ENCODE assay signal across 17 cellular contexts in genomic region chr9:112831969-112832368, GRCh38. TPM values are rescaled to one million over a fixed set of nuclear protein-coding genes. Genes with fewer than 3 reads are reported as not detected.
A peak's percentile ranks its signal among the peaks of the same experiment; 100 is the strongest.
DNase-seq lines count a peak whose midpoint lies in the region; ATAC-seq and TF ChIP-seq lines count a peak whose summit lies in the region.
"Had no signal": no experiment of that assay in that cellular context is flagged by ENCODE, and none has a peak within 500 bp of the region (broad histone marks: within the 10 kb centered on the region; RNA-seq: fewer than 3 reads in every experiment).

No MANE protein-coding gene starts in this region.

- no peaks in the 10 kb centered on the region for H3K9me3 Mint-ChIP-seq in type B pancreatic cell
- no peaks in the 10 kb centered on the region for H3K9me3 Mint-ChIP-seq in T-helper 2 cell treated with Interferon-gamma antibody and Interleukin-4, amounts not matched to agents 5 μg/mL and 100 μg/mL, for 36 hours
- H3K9me3 Mint-ChIP-seq: CD4-positive, alpha-beta T cell had no signal

- peaks cover 6% of the 10 kb centered on the region for H3K4me1 Mint-ChIP-seq in type B pancreatic cell (ENCODE audit: unreplicated experiment)
- H3K4me1 Mint-ChIP-seq in T-helper 2 cell treated with Interferon-gamma antibody and Interleukin-4, amounts not matched to agents 5 μg/mL and 100 μg/mL, for 36 hours (ENCODE audit: low read depth) = peaks cover 5% of the 10 kb centered on the region

- no peaks in the 10 kb centered on the region for H3K27me3 Mint-ChIP-seq in type B pancreatic cell
- no peaks in the 10 kb centered on the region for H3K27me3 Mint-ChIP-seq in T-helper 2 cell treated with Interferon-gamma antibody and Interleukin-4, amounts not matched to agents 5 μg/mL and 100 μg/mL, for 36 hours (ENCODE audit: low read depth)
- H3K27me3 Mint-ChIP-seq: CD4-positive, alpha-beta T cell had no signal

- H3K4me3 ChIP-seq in heart left ventricle = no peak overlapping the region
- no peak overlapping the region for H3K4me3 ChIP-seq in right lobe of liver
- H3K4me3 ChIP-seq: GM12878 had no signal

- H3K9me3 ChIP-seq in heart left ventricle = no peaks in the 10 kb centered on the region
- H3K9me3 ChIP-seq in right lobe of liver = no peaks in the 10 kb centered on the region
- H3K9me3 ChIP-seq: SK-N-SH had no signal

- H3K27me3 ChIP-seq in heart left ventricle = no peaks in the 10 kb centered on the region
- H3K27me3 ChIP-seq in right lobe of liver = no peaks in the 10 kb centered on the region

- ATAC-seq in heart left ventricle = no peak
- ATAC-seq in right lobe of liver = peak; percentile 6 to 31 (median 17)
- no peak for ATAC-seq in HG02870 (IDR thresholded peaks at IDR 0.05; ENCODE audit: unreplicated experiment)
- ATAC-seq: GM12878 had no signal

- intact Hi-C loops in heart left ventricle (cut with DNase I) (no loop called here), cardiac septum (cut with DNase I) (no loop called here), right lobe of liver (cut with DNase I) (no loop called here)

- peaks cover 0 to 17% (median 5%) of the 10 kb centered on the region in 9 donors for H3K36me3 ChIP-seq in heart left ventricle
- H3K36me3 ChIP-seq in right lobe of liver = no peaks in the 10 kb centered on the region

- peak overlapping the region; percentile 29 for H3K27ac Mint-ChIP-seq in type B pancreatic cell
- H3K27ac Mint-ChIP-seq in T-helper 2 cell treated with Interferon-gamma antibody and Interleukin-4, amounts not matched to agents 5 μg/mL and 100 μg/mL, for 36 hours = no peak overlapping the region
- H3K27ac Mint-ChIP-seq: CD4-positive, alpha-beta T cell had no signal

- H3K27ac ChIP-seq in heart left ventricle = peak overlapping the region in 8 of 12 donors; percentile 13 to 70 (median 32)
- peak overlapping the region; percentile 85 for H3K27ac ChIP-seq in VCaP
- peak overlapping the region in 2 of 3 donors; percentile 36 to 38 for H3K27ac ChIP-seq in right lobe of liver

- peaks cover 0 to 19% (median 8%) of the 10 kb centered on the region in 12 donors for H3K4me1 ChIP-seq in heart left ventricle
- peaks cover 0 to 27% (median 14%) of the 10 kb centered on the region in 4 donors for H3K4me1 ChIP-seq in right lobe of liver

- no peak for TF ChIP-seq CTCF in heart left ventricle (IDR thresholded peaks at IDR 0.05)
- TF ChIP-seq CTCF in VCaP (conservative IDR thresholded peaks at IDR 0.05) = peak; percentile 64
- TF ChIP-seq CTCF in right lobe of liver (IDR thresholded peaks at IDR 0.05) = no peak
- no peak for TF ChIP-seq CTCF in type B pancreatic cell (conservative IDR thresholded peaks at IDR 0.05)

- peak overlapping the region; percentile 25 for H3K4me3 Mint-ChIP-seq in type B pancreatic cell
- H3K4me3 Mint-ChIP-seq in T-helper 2 cell treated with Interferon-gamma antibody and Interleukin-4, amounts not matched to agents 5 μg/mL and 100 μg/mL, for 36 hours = no peak overlapping the region
- H3K4me3 Mint-ChIP-seq: CD4-positive, alpha-beta T cell had no signal

- peaks cover 6% of the 10 kb centered on the region for H3K36me3 Mint-ChIP-seq in type B pancreatic cell
- peaks cover 1% of the 10 kb centered on the region for H3K36me3 Mint-ChIP-seq in T-helper 2 cell treated with Interferon-gamma antibody and Interleukin-4, amounts not matched to agents 5 μg/mL and 100 μg/mL, for 36 hours (ENCODE audit: low read depth)

- 94 to 98% (median 96%) methylated on average over 3 of the region's 3 CpGs for WGBS in heart left ventricle, 4 donors
- WGBS in right lobe of liver (ENCODE audit: insufficient coverage, low coverage, low lambda C conversion rate, missing lambda C conversion rate) = 22% methylated on average over 3 of the region's 3 CpGs

- DNase-seq in heart left ventricle (no peak), cardiac septum (ENCODE audit: low spot score) (no peak), right lobe of liver (no peak), type B pancreatic cell (ENCODE audit: extremely low spot score, unreplicated experiment) (no peak), NCI-H128 (lab: John Stamatoyannopoulos, UW; ENCODE audit: unreplicated experiment) (no peak)
- DNase-seq in T-helper 2 cell treated with Interferon-gamma antibody and Interleukin-4, amounts not matched to agents 5 μg/mL and 100 μg/mL, for 36 hours (ENCODE audit: low spot score) = no peak
- DNase-seq: CD4-positive, alpha-beta T cell; HCEC 1CT; IMR-90; NCI-H1694 treated with DMSO at 0.1 percent for 48 hours; NCI-H2171; NCI-H524 treated with DMSO at 0.1 percent for 48 hours; SK-N-SH had no signal

- TF ChIP-seq POLR2A in heart left ventricle (IDR thresholded peaks at IDR 0.05) = no peak
- no peak for TF ChIP-seq POLR2A in right lobe of liver (IDR thresholded peaks at IDR 0.05)

RNA-seq across cellular contexts. Expression of gene SLC46A2, which starts 58.7 kb away (rescaled TPM):
- total RNA-seq in heart left ventricle (under 1 TPM in 3 of 9 donors, not detected in 6; 0.18 to 0.45 (median 0.19) TPM), cardiac septum (0.16 TPM), right lobe of liver (under 1 TPM in 3 of 6 experiments, not detected in 3; 0.18 to 0.50 (median 0.25) TPM), type B pancreatic cell (ENCODE audit: low replicate concordance) (0.14 TPM in 1 of 2 replicates, not detected in the other)
- under 1 TPM in 1 of 2 donors, not detected in 1; 0.08 TPM for polyA plus RNA-seq in heart left ventricle
- total RNA-seq: CD4-positive, alpha-beta T cell; G401; GM12878; IMR-90 had no signal
- polyA plus RNA-seq: GM12878, IMR-90, SK-N-SH had no signal

Comparison
In these comparisons a context has a peak if more than half of its experiments do, and no peak if none do; other contexts are left out.
1. ATAC-seq: peak in right lobe of liver (4 of 4); none in heart left ventricle (0 of 4) and HG02870 (single experiment).
2. H3K27ac ChIP-seq: peak in every context shown above with its lines; median percentile 85 in VCaP; 37 in right lobe of liver; 32 in heart left ventricle.